In genomic region chr15:52078876-52079700, GRCh38 we compare ENCODE assay signal across 8 cellular contexts. TPM values are rescaled to one million over a fixed set of nuclear protein-coding genes. Genes with fewer than 3 reads are reported as not detected.
DNase-seq lines count a peak whose midpoint lies in the region; ATAC-seq, FAIRE-seq and TF ChIP-seq lines count a peak whose summit lies in the region.

No MANE protein-coding gene starts in this region.

- FAIRE-seq in GM19239 (lab: Jason Lieb, UNC) = peak; percentile 89

- peak; percentile 83 for TF ChIP-seq CTCF in AG09309 (IDR thresholded peaks at IDR 0.05; ENCODE audit: control insufficient read depth, insufficient read depth, low read depth, low read length, missing control alignments)

- ATAC-seq in GM21360 (IDR thresholded peaks at IDR 0.05; ENCODE audit: unreplicated experiment) = no peak

- DNase-seq in AG09309 (ENCODE audit: low read depth) = no peak
- DNase-seq in GM19239 (ENCODE audit: insufficient read length, low spot score) = peak; percentile 52
- DNase-seq in NOMO-1 treated with dmso at 0.1 percent for 144 hours (lab: John Stamatoyannopoulos, UW; ENCODE audit: unreplicated experiment) = peak; percentile 68
- DNase-seq in activated CD8-positive, alpha-beta memory T cell treated with anti-CD3 and anti-CD28 coated beads, Interleukin-2, amount 50 U/mL, for 24 hours (ENCODE audit: extremely low read depth) = peak; percentile 65
- DNase-seq in epithelial cell of prostate (ENCODE audit: low read depth, low spot score) = no peak
- peak; percentile 78 for DNase-seq in myocyte (ENCODE audit: low read depth)
- peak; percentile 74 for DNase-seq in stimulated activated CD8-positive, alpha-beta memory T cell treated with anti-CD3 and anti-CD28 coated beads, Interleukin-7, amount 100 ng/mL, for 24 hours (ENCODE audit: low read depth)

- H3K4me3 ChIP-seq in AG09309 (ENCODE audit: control insufficient read depth, low read depth, low read length) = no peak overlapping the region

- H3K27ac ChIP-seq in epithelial cell of prostate = peak overlapping the region; percentile 94

RNA-seq across cellular contexts. Expression of gene BCL2L10, which starts 33.5 kb away (rescaled TPM):
- not detected in 2 replicates for total RNA-seq in myocyte
- polyA plus RNA-seq in myocyte (2012) = not detected

Comparison
In these comparisons a context has a peak if more than half of its experiments do, and no peak if none do; other contexts are left out.
1. DNase-seq: peak in GM19239 (single experiment), NOMO-1 treated with dmso at 0.1 percent for 144 hours (single experiment), activated CD8-positive, alpha-beta memory T cell treated with anti-CD3 and anti-CD28 coated beads, Interleukin-2, amount 50 U/mL, for 24 hours (single experiment), myocyte (single experiment) and stimulated activated CD8-positive, alpha-beta memory T cell treated with anti-CD3 and anti-CD28 coated beads, Interleukin-7, amount 100 ng/mL, for 24 hours (single experiment); none in AG09309 (single experiment) and epithelial cell of prostate (single experiment).